In the genomic region with DNA sequence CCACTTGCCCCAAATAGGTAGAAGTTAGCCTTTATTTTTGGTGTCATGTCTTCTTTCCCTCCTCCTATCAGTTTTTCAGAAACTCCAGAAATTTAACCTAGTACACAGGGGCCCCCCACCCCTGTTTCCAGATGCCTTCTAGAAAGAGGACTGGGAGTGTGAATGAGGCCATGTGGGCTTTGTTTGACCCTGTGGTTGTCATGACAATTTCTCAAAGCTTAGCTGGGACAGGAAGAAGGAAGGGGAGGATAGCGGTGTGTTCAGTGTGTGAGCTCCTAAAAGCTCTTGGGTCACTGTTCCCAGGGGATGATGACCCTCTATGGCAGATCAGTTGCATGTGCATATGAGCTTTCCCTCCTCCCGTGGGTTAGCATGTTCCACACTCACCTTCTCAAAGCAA, we compare ENCODE assay signal across 26 cellular contexts.
"Had no signal": no experiment of that assay in that cellular context is flagged by ENCODE, and none has a peak within 500 bp of the region (broad histone marks: within the 10 kb centered on the region; RNA-seq: fewer than 3 reads in every experiment).

No MANE protein-coding gene starts in this region.

- H3K4me2 ChIP-seq: KMS-11 had no signal

- H3K4me3 ChIP-seq: breast epithelium, MG63 had no signal

- DNase-seq: activated CD4-positive, alpha-beta memory T cell treated with anti-CD3 and anti-CD28 coated beads for 36 hours; activated CD4-positive, alpha-beta T cell treated with anti-CD3 and anti-CD28 coated beads, Interleukin-2, amount 10 ng/mL, durations not matched to agents 7 days and 5 days; activated CD4-positive, CD25-positive, alpha-beta regulatory T cell; activated CD8-positive, alpha-beta memory T cell treated with anti-CD3 and anti-CD28 coated beads for 24 hours; activated effector memory CD4-positive, alpha-beta T cell treated with anti-CD3 and anti-CD28 coated beads, Interleukin-2, amount 50 U/mL, for 16 hours; activated naive CD4-positive, alpha-beta T cell treated with anti-CD3 and anti-CD28 coated beads, Interleukin-2, amount 10 ng/mL, durations not matched to agents 7 days and 5 days; activated naive CD8-positive, alpha-beta T cell treated with anti-CD3 and anti-CD28 coated beads, Interleukin-2, amount 10 ng/mL, durations not matched to agents 7 days and 5 days; activated T-cell treated with anti-CD3 and anti-CD28 coated beads, Interleukin-2, amount 50 U/mL, for 4 hours; aorta; central memory CD4-positive, alpha-beta T cell; MG63; MV-4-11; NCI-H1105; NCI-H1436; NCI-H187; NCI-H2081; NCI-H2171; NCI-H2227 treated with DMSO at 0.1 percent for 48 hours; NCI-H446 treated with DMSO at 0.1 percent for 48 hours; NCI-H526; PC-3; SHP77 had no signal

- H3K4me1 Mint-ChIP-seq: activated CD4-positive, alpha-beta T cell treated with anti-CD3 and anti-CD28 coated beads, Interleukin-2, amount 10 ng/mL, durations not matched to agents 7 days and 5 days; activated naive CD4-positive, alpha-beta T cell treated with anti-CD3 and anti-CD28 coated beads, Interleukin-2, amount 10 ng/mL, durations not matched to agents 7 days and 5 days; activated naive CD8-positive, alpha-beta T cell treated with anti-CD3 and anti-CD28 coated beads, Interleukin-2, amount 10 ng/mL, durations not matched to agents 7 days and 5 days; IgD-negative memory B cell had no signal

- H3K27me3 Mint-ChIP-seq: activated CD4-positive, alpha-beta memory T cell treated with anti-CD3 and anti-CD28 coated beads for 36 hours; activated CD4-positive, alpha-beta T cell treated with anti-CD3 and anti-CD28 coated beads, Interleukin-2, amount 10 ng/mL, durations not matched to agents 7 days and 5 days; activated naive CD4-positive, alpha-beta T cell treated with anti-CD3 and anti-CD28 coated beads, Interleukin-2, amount 10 ng/mL, durations not matched to agents 7 days and 5 days; activated naive CD8-positive, alpha-beta T cell treated with anti-CD3 and anti-CD28 coated beads, Interleukin-2, amount 10 ng/mL, durations not matched to agents 7 days and 5 days; IgD-negative memory B cell had no signal

- H3K9me3 Mint-ChIP-seq: activated naive CD8-positive, alpha-beta T cell treated with anti-CD3 and anti-CD28 coated beads, Interleukin-2, amount 10 ng/mL, durations not matched to agents 7 days and 5 days had no signal

- H3K4me3 Mint-ChIP-seq: activated CD4-positive, alpha-beta memory T cell treated with anti-CD3 and anti-CD28 coated beads for 36 hours; activated CD4-positive, alpha-beta T cell treated with anti-CD3 and anti-CD28 coated beads, Interleukin-2, amount 10 ng/mL, durations not matched to agents 7 days and 5 days; activated naive CD4-positive, alpha-beta T cell treated with anti-CD3 and anti-CD28 coated beads, Interleukin-2, amount 10 ng/mL, durations not matched to agents 7 days and 5 days; activated naive CD8-positive, alpha-beta T cell treated with anti-CD3 and anti-CD28 coated beads, Interleukin-2, amount 10 ng/mL, durations not matched to agents 7 days and 5 days; activated T-cell treated with anti-CD3 and anti-CD28 coated beads, Interleukin-2, amount 50 U/mL, for 4 hours; IgD-negative memory B cell; T-helper 1 cell treated with Interleukin-12 subunit alpha and Interleukin-12 subunit beta and Interleukin-4 antibody, amounts not matched to agents 30 μg/mL and 1 μg/mL, for 36 hours had no signal

- H3K4me1 ChIP-seq: breast epithelium had no signal

- H3K27me3 ChIP-seq: breast epithelium, MG63 had no signal

- ATAC-seq: activated T-cell treated with anti-CD3 and anti-CD28 coated beads, Interleukin-2, amount 50 U/mL, for 4 hours; PC-3 had no signal

- H3K36me3 Mint-ChIP-seq: activated naive CD4-positive, alpha-beta T cell treated with anti-CD3 and anti-CD28 coated beads, Interleukin-2, amount 10 ng/mL, durations not matched to agents 7 days and 5 days; activated naive CD8-positive, alpha-beta T cell treated with anti-CD3 and anti-CD28 coated beads, Interleukin-2, amount 10 ng/mL, durations not matched to agents 7 days and 5 days had no signal

- H3K9me3 ChIP-seq: MG63 had no signal

- H3K27ac Mint-ChIP-seq: activated CD4-positive, alpha-beta memory T cell treated with anti-CD3 and anti-CD28 coated beads for 36 hours; activated CD4-positive, alpha-beta T cell treated with anti-CD3 and anti-CD28 coated beads, Interleukin-2, amount 10 ng/mL, durations not matched to agents 7 days and 5 days; activated naive CD4-positive, alpha-beta T cell treated with anti-CD3 and anti-CD28 coated beads, Interleukin-2, amount 10 ng/mL, durations not matched to agents 7 days and 5 days; activated naive CD8-positive, alpha-beta T cell treated with anti-CD3 and anti-CD28 coated beads, Interleukin-2, amount 10 ng/mL, durations not matched to agents 7 days and 5 days; IgD-negative memory B cell; T-helper 1 cell treated with Interleukin-12 subunit alpha and Interleukin-12 subunit beta and Interleukin-4 antibody, amounts not matched to agents 30 μg/mL and 1 μg/mL, for 36 hours had no signal

- H3K9ac ChIP-seq: KMS-11 had no signal

- H3K36me3 ChIP-seq: breast epithelium, MG63 had no signal

- H3K27ac ChIP-seq: breast epithelium, KMS-11 had no signal
